Comparison of ENCODE assay signal across 13 cellular contexts in genomic region chr4:138239496-138239895, GRCh38. TPM values are rescaled to one million over a fixed set of nuclear protein-coding genes. Genes with fewer than 3 reads are reported as not detected.
DNase-seq lines count a peak whose midpoint lies in the region; ATAC-seq and TF ChIP-seq lines count a peak whose summit lies in the region.
"Had no signal": no experiment of that assay in that cellular context is flagged by ENCODE, and none has a peak within 500 bp of the region (broad histone marks: within the 10 kb centered on the region; RNA-seq: fewer than 3 reads in every experiment).

No MANE protein-coding gene starts in this region.

- peaks cover 7% of the 10 kb centered on the region for H3K4me1 ChIP-seq in mucosa of stomach (ENCODE audit: control insufficient read depth, insufficient read depth, low read length)
- H3K4me1 ChIP-seq in CD8-positive, alpha-beta T cell (ENCODE audit: insufficient read depth, low read length), result peaks cover 6% of the 10 kb centered on the region

- peak; percentile 42 for DNase-seq in Caki2 (ENCODE audit: low read depth)
- DNase-seq in HFFc6, result no peak
- no peak for DNase-seq in astrocyte of the spinal cord (ENCODE audit: low read depth, low spot score)
- DNase-seq in CD8-positive, alpha-beta T cell, result no peak
- no peak for DNase-seq in mesenteric fat pad (ENCODE audit: low spot score)
- DNase-seq: activated CD4-positive, alpha-beta T cell treated with anti-CD3 and anti-CD28 coated beads for 1 hour; activated naive CD4-positive, alpha-beta T cell treated with anti-CD3 and anti-CD28 coated beads, Interleukin-2, amount 50 U/mL, for 16 hours; naive thymus-derived CD4-positive, alpha-beta T cell; NCI-H187; RPMI8226; stimulated activated naive CD4-positive, alpha-beta T cell treated with Interleukin-2 at 50 U/mL for 16 hours had no signal

- TF ChIP-seq CTCF in HFFc6 (IDR thresholded peaks at IDR 0.05), result no peak
- no peak for TF ChIP-seq CTCF in astrocyte of the spinal cord (IDR thresholded peaks at IDR 0.05; ENCODE audit: low read depth, low read length)
- no peak for TF ChIP-seq CTCF in CD8-positive, alpha-beta T cell (IDR thresholded peaks at IDR 0.05)

- POLR2A ChIA-PET in CD8-positive, alpha-beta T cell (lab: Charles Lee), result no interaction called here

- peaks cover 8% of the 10 kb centered on the region for H3K27me3 Mint-ChIP-seq in HFFc6 (ENCODE audit: insufficient read depth)
- no peaks in the 10 kb centered on the region for H3K27me3 Mint-ChIP-seq in CD8-positive, alpha-beta T cell (ENCODE audit: low read depth)
- H3K27me3 Mint-ChIP-seq: naive thymus-derived CD4-positive, alpha-beta T cell had no signal

- peak overlapping the region; percentile 97 for H3K27ac Mint-ChIP-seq in HFFc6
- H3K27ac Mint-ChIP-seq in CD8-positive, alpha-beta T cell, result no peak overlapping the region
- H3K27ac Mint-ChIP-seq: naive thymus-derived CD4-positive, alpha-beta T cell had no signal

- ATAC-seq in GM21528 (IDR thresholded peaks at IDR 0.05; ENCODE audit: low FRiP score, unreplicated experiment), result no peak
- no peak for ATAC-seq in CD8-positive, alpha-beta T cell
- ATAC-seq: naive thymus-derived CD4-positive, alpha-beta T cell had no signal

- no peaks in the 10 kb centered on the region for H3K9me3 ChIP-seq in mucosa of stomach (ENCODE audit: control insufficient read depth, low read length)
- no peaks in the 10 kb centered on the region for H3K9me3 ChIP-seq in CD8-positive, alpha-beta T cell (ENCODE audit: low read length)

- no peaks in the 10 kb centered on the region; the same call in 1 of the 2 replicates for H3K9me3 Mint-ChIP-seq in HFFc6
- H3K9me3 Mint-ChIP-seq in CD8-positive, alpha-beta T cell, result no peaks in the 10 kb centered on the region
- H3K9me3 Mint-ChIP-seq: naive thymus-derived CD4-positive, alpha-beta T cell had no signal

- peak overlapping the region; percentile 91 for H3K4me3 Mint-ChIP-seq in HFFc6
- H3K4me3 Mint-ChIP-seq in CD8-positive, alpha-beta T cell, result no peak overlapping the region

- intact Hi-C loops in CD8-positive, alpha-beta T cell (cut with DNase I, micrococcal nuclease), result no loop called here

- H3K9ac ChIP-seq in mucosa of stomach (ENCODE audit: low read length), result peak overlapping the region; percentile 14

- peaks cover 41% of the 10 kb centered on the region for H3K36me3 Mint-ChIP-seq in HFFc6 (ENCODE audit: low read depth)
- H3K36me3 Mint-ChIP-seq in CD8-positive, alpha-beta T cell, result no peaks in the 10 kb centered on the region

- H3K4me3 ChIP-seq in astrocyte of the spinal cord (ENCODE audit: low read depth, low read length), result peak overlapping the region; percentile 58
- no peak overlapping the region for H3K4me3 ChIP-seq in mucosa of stomach (ENCODE audit: low read length)
- no peak overlapping the region for H3K4me3 ChIP-seq in CD8-positive, alpha-beta T cell (ENCODE audit: low read depth, low read length)

- no peaks in the 10 kb centered on the region for H3K36me3 ChIP-seq in mucosa of stomach (ENCODE audit: control insufficient read depth, insufficient read depth, low read length)
- H3K36me3 ChIP-seq in CD8-positive, alpha-beta T cell (ENCODE audit: insufficient read depth, low read length), result no peaks in the 10 kb centered on the region

- H3K4me1 Mint-ChIP-seq in HFFc6 (ENCODE audit: low read depth), result peaks cover 76% of the 10 kb centered on the region
- H3K4me1 Mint-ChIP-seq in CD8-positive, alpha-beta T cell (ENCODE audit: low read depth), result peaks cover 14% of the 10 kb centered on the region

- in situ Hi-C loops in Caki2 (cut with HindIII; ENCODE audit: low pct_unique_long_range_greater_than_20kb, low sequenced_read_pairs) (no loop called here), astrocyte of the spinal cord (cut with HindIII; ENCODE audit: low sequenced_read_pairs) (no loop called here)

- H3K27ac ChIP-seq in CD8-positive, alpha-beta T cell (ENCODE audit: low read depth, low read length), result no peak overlapping the region

- no peaks in the 10 kb centered on the region for H3K27me3 ChIP-seq in mucosa of stomach (ENCODE audit: control insufficient read depth, insufficient read depth, low read length)
- H3K27me3 ChIP-seq in CD8-positive, alpha-beta T cell (ENCODE audit: insufficient read depth, low read length), result no peaks in the 10 kb centered on the region

- CTCF ChIA-PET in CD8-positive, alpha-beta T cell (lab: Charles Lee), result no interaction called here

RNA-seq across cellular contexts. Expression of gene SLC7A11, which starts 2.7 kb away (rescaled TPM):
- total RNA-seq in Caki2 (2014; rRNA removed; shearing (Covaris generic); ENCODE audit: low replicate concordance), result 50.0 and 55.9 TPM in 2 replicates
- 10 to 100 TPM; 12.0 to 66.1 (median 54.1) TPM for total RNA-seq in HFFc6 (2021; fragmentation: NEBNext Ultra II Directional; extraction: Animal tissue kit (Norgen Biotek cat#: 25700))
- not detected for total RNA-seq in CD8-positive, alpha-beta T cell
- 0.93 TPM for total RNA-seq in mesenteric fat pad
